Comparison of ENCODE assay signal across 8 cellular contexts in the genomic region with DNA sequence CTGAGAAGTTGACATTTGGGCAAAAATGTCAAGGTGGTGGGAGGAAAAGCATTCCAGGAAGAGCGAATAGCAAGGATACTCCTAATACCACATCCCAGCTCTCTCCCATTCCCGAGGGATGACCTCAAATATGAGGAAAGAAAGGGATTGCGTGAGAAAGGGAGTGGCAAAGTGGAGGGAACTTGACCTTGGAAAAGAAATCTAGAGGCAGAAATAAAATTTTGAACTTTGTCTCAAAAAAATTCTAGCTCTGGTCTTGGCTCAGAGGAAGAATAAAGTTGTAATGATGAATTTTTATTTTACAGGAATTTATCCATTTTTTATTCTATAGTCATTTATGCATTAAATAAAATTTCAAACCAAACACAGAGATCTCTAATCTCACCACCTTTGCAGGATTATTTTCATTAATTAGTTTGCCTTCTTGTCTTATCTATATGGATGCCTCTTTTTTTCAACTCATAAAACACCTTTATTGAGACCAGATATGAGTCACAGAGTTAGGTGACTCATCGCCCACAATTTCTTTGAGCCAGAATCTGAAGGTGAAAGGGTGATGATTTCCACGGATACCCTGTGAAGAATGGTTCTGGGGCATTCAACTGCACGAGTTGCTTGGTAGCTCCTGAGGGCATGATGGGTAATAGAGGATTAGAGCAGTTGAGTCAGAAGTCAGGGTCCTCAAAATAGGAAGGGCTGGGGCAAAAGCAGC.
DNase-seq lines count a peak whose midpoint lies in the region; ATAC-seq, FAIRE-seq and TF ChIP-seq lines count a peak whose summit lies in the region.

No MANE protein-coding gene starts in this region.

- no peak overlapping the region for H3K4me3 Mint-ChIP-seq in Calu3 (ENCODE audit: low read depth, unreplicated experiment)
- H3K4me3 Mint-ChIP-seq in activated CD4-positive, alpha-beta T cell treated with anti-CD3 and anti-CD28 coated beads, Interleukin-2, amount 10 ng/mL, durations not matched to agents 24 days and 14 days, result peak overlapping the region; percentile 53

- intact Hi-C loops in Calu3 (cut with micrococcal nuclease; ENCODE audit: unreplicated experiment), result no loop called here
- intact Hi-C loops in activated CD4-positive, alpha-beta T cell treated with anti-CD3 and anti-CD28 coated beads, Interleukin-2, amount 10 ng/mL, durations not matched to agents 24 days and 14 days (cut with micrococcal nuclease), result loop anchor here (1.0 to 10.0 kb wide), 8 partner anchors 9 to 956 kb away; a partner anchor contains a TSS

- no TSS peak for BruUV-seq in Calu3 (replicated peaks; lab: Mats Ljungman, UMichigan)

- FAIRE-seq in HTR-8/SVneo (lab: Jason Lieb, UNC), result no peak

- DNase-seq in Calu3, result peak; percentile 58
- peak; percentile 90 for DNase-seq in activated CD4-positive, alpha-beta T cell treated with anti-CD3 and anti-CD28 coated beads, Interleukin-2, amount 10 ng/mL, durations not matched to agents 24 days and 14 days
- peak; percentile 9 to 31 for DNase-seq in stimulated activated CD8-positive, alpha-beta memory T cell treated with anti-CD3 and anti-CD28 coated beads, Interleukin-7, amount 100 ng/mL, for 1 hour (ENCODE audit: low read depth in 2 of 2)
- DNase-seq in HTR-8/SVneo (ENCODE audit: insufficient read length, low spot score), result no peak
- DNase-seq in SHP77 treated with DMSO at 0.1 percent for 48 hours (lab: John Stamatoyannopoulos, UW), result no peak
- no peak for DNase-seq in NCI-H748 treated with DMSO at 0.1 percent for 48 hours (lab: John Stamatoyannopoulos, UW)

- peaks cover 5% of the 10 kb centered on the region for H3K36me3 Mint-ChIP-seq in Calu3 (ENCODE audit: insufficient read depth, unreplicated experiment)
- no peaks in the 10 kb centered on the region for H3K36me3 Mint-ChIP-seq in activated CD4-positive, alpha-beta T cell treated with anti-CD3 and anti-CD28 coated beads, Interleukin-2, amount 10 ng/mL, durations not matched to agents 24 days and 14 days (ENCODE audit: low read depth)

- CTCF ChIA-PET in Calu3 (lab: Charles Lee), result interaction anchor here (2.0 kb wide), 1 partner anchor 66 kb away, joined by 8 read pairs; no protein-coding TSS in a partner anchor

- H3K27ac Mint-ChIP-seq in Calu3 (ENCODE audit: unreplicated experiment), result peak overlapping the region; percentile 20
- H3K27ac Mint-ChIP-seq in activated CD4-positive, alpha-beta T cell treated with anti-CD3 and anti-CD28 coated beads, Interleukin-2, amount 10 ng/mL, durations not matched to agents 24 days and 14 days, result peak overlapping the region; percentile 86

- H3K9me3 Mint-ChIP-seq in Calu3 (ENCODE audit: low read depth, unreplicated experiment), result no peaks in the 10 kb centered on the region
- peaks cover 5% of the 10 kb centered on the region for H3K9me3 Mint-ChIP-seq in activated CD4-positive, alpha-beta T cell treated with anti-CD3 and anti-CD28 coated beads, Interleukin-2, amount 10 ng/mL, durations not matched to agents 24 days and 14 days

- TF ChIP-seq CTCF in Calu3 (IDR thresholded peaks at IDR 0.05; ENCODE audit: unreplicated experiment), result no peak

- no peaks in the 10 kb centered on the region for H3K27me3 Mint-ChIP-seq in Calu3 (ENCODE audit: unreplicated experiment)
- no peaks in the 10 kb centered on the region for H3K27me3 Mint-ChIP-seq in activated CD4-positive, alpha-beta T cell treated with anti-CD3 and anti-CD28 coated beads, Interleukin-2, amount 10 ng/mL, durations not matched to agents 24 days and 14 days

- H3K4me1 Mint-ChIP-seq in Calu3 (ENCODE audit: low read depth, unreplicated experiment), result peaks cover 34% of the 10 kb centered on the region
- peaks cover 39% of the 10 kb centered on the region for H3K4me1 Mint-ChIP-seq in activated CD4-positive, alpha-beta T cell treated with anti-CD3 and anti-CD28 coated beads, Interleukin-2, amount 10 ng/mL, durations not matched to agents 24 days and 14 days

- ATAC-seq in HG02981 (IDR thresholded peaks at IDR 0.05; ENCODE audit: unreplicated experiment), result peak; percentile 77
- peak; percentile 37 for ATAC-seq in esophagus mucosa

Comparison
In these comparisons a context has a peak if more than half of its experiments do, and no peak if none do; other contexts are left out.
1. DNase-seq: peak in Calu3 (single experiment), activated CD4-positive, alpha-beta T cell treated with anti-CD3 and anti-CD28 coated beads, Interleukin-2, amount 10 ng/mL, durations not matched to agents 24 days and 14 days (single experiment) and stimulated activated CD8-positive, alpha-beta memory T cell treated with anti-CD3 and anti-CD28 coated beads, Interleukin-7, amount 100 ng/mL, for 1 hour (2 of 2); none in HTR-8/SVneo (single experiment), SHP77 treated with DMSO at 0.1 percent for 48 hours (single experiment) and NCI-H748 treated with DMSO at 0.1 percent for 48 hours (single experiment).